ENCODE assay signal across 8 cellular contexts in genomic region chr3:57555738-57556458, GRCh38. TPM values are rescaled to one million over a fixed set of nuclear protein-coding genes. Genes with fewer than 3 reads are reported as not detected.
DNase-seq lines count a peak whose midpoint lies in the region; ATAC-seq and TF ChIP-seq lines count a peak whose summit lies in the region.

TSS of gene PDE12 (plus strand) at chr3:57556274. CDS start at chr3:57556380, 106 bp downstream.

- no peaks in the 10 kb centered on the region for H3K27me3 Mint-ChIP-seq in activated T-helper 2 cell treated with anti-CD3 and anti-CD28 coated beads, Interferon-gamma antibody, Interleukin-2, Interleukin-4, amounts not matched to agents 10 μg/mL and 5 μg/mL and 100 μg/mL, durations not matched to agents 14 hours and 24 hours and 36 hours (ENCODE audit: low read depth)
- no peaks in the 10 kb centered on the region for H3K27me3 Mint-ChIP-seq in natural killer cell treated with Interleukin-12 subunit alpha and Interleukin-12 subunit beta and Interleukin-15 and Interleukin-18, amount 100 ng/mL, for 72 hours

- H3K4me1 Mint-ChIP-seq in activated T-helper 2 cell treated with anti-CD3 and anti-CD28 coated beads, Interferon-gamma antibody, Interleukin-2, Interleukin-4, amounts not matched to agents 10 μg/mL and 5 μg/mL and 100 μg/mL, durations not matched to agents 14 hours and 24 hours and 36 hours (ENCODE audit: low read depth): peaks cover 39% of the 10 kb centered on the region
- H3K4me1 Mint-ChIP-seq in natural killer cell treated with Interleukin-12 subunit alpha and Interleukin-12 subunit beta and Interleukin-15 and Interleukin-18, amount 100 ng/mL, for 72 hours (ENCODE audit: low read depth in 2 of 2): peaks cover 29 to 37% of the 10 kb centered on the region in 2 donors

- H4K20me1 ChIP-seq in GM23248 (ENCODE audit: insufficient read depth): no peaks in the 10 kb centered on the region

- WGBS in GM23248 (ENCODE audit: low coverage in 1 of 2, low lambda C conversion rate in 2 of 2, missing lambda C conversion rate in 2 of 2), 2 experiments: 1 to 2% methylated on average over 54 of the region's 54 CpGs

- H3F3A ChIP-seq in GM23248 (ENCODE audit: insufficient read depth): peaks cover 16% of the 10 kb centered on the region

- no peaks in the 10 kb centered on the region for H3K9me3 ChIP-seq in GM23248 (ENCODE audit: low read depth)
- no peaks in the 10 kb centered on the region for H3K9me3 ChIP-seq in RWPE2 (ENCODE audit: severe bottlenecking)

- peak; percentile 89 for DNase-seq in EH (ENCODE audit: low read depth)
- peak; percentile 96 for DNase-seq in GM23248
- peak; percentile 88 to 95 for DNase-seq in Kasumi-1 (lab: John Stamatoyannopoulos, UW)
- peak; percentile 90 for DNase-seq in RWPE2 (ENCODE audit: low spot score)
- DNase-seq in activated T-helper 2 cell treated with anti-CD3 and anti-CD28 coated beads, Interferon-gamma antibody, Interleukin-2, Interleukin-4, amounts not matched to agents 10 μg/mL and 5 μg/mL and 100 μg/mL, durations not matched to agents 14 hours and 24 hours and 36 hours (ENCODE audit: low spot score): peak; percentile 80
- peak; percentile 91 for DNase-seq in fibroblast of pulmonary artery (ENCODE audit: low read depth)
- DNase-seq in natural killer cell treated with Interleukin-12 subunit alpha and Interleukin-12 subunit beta and Interleukin-15 and Interleukin-18, amount 100 ng/mL, for 72 hours (ENCODE audit: low spot score): peak; percentile 89
- DNase-seq in stimulated activated naive CD4-positive, alpha-beta T cell treated with Interleukin-2 at 50 U/mL for 16 hours (lab: John Stamatoyannopoulos, UW): peak; percentile 83

- H3K9me2 ChIP-seq in GM23248 (ENCODE audit: insufficient read depth): no peaks in the 10 kb centered on the region

- peaks cover 49% of the 10 kb centered on the region for H3K79me2 ChIP-seq in GM23248 (ENCODE audit: insufficient read depth)

- peak within 1 kb of the TSS; percentile 87 for H3K27ac ChIP-seq in GM23248
- peak within 1 kb of the TSS; percentile 53 for H3K27ac ChIP-seq in RWPE2 (ENCODE audit: poor library complexity, severe bottlenecking)

- H3K27me3 ChIP-seq in GM23248 (replicated peaks; ENCODE audit: insufficient read depth) (no peaks in the 10 kb centered on the region), RWPE2 (ENCODE audit: insufficient read depth, poor library complexity, severe bottlenecking) (no peaks in the 10 kb centered on the region)

- peaks cover 11% of the 10 kb centered on the region; the same call in 1 of the 2 replicates for H3K36me3 ChIP-seq in GM23248 (ENCODE audit: low read depth)
- peaks cover 37% of the 10 kb centered on the region for H3K36me3 ChIP-seq in RWPE2 (ENCODE audit: low read depth)

- TF ChIP-seq CTCF in RWPE2 (IDR thresholded peaks at IDR 0.05; ENCODE audit: poor library complexity, severe bottlenecking) (no peak), fibroblast of pulmonary artery (IDR thresholded peaks at IDR 0.05; ENCODE audit: low read length, missing control alignments) (no peak)

- H3K36me3 Mint-ChIP-seq in activated T-helper 2 cell treated with anti-CD3 and anti-CD28 coated beads, Interferon-gamma antibody, Interleukin-2, Interleukin-4, amounts not matched to agents 10 μg/mL and 5 μg/mL and 100 μg/mL, durations not matched to agents 14 hours and 24 hours and 36 hours (ENCODE audit: low read depth): peaks cover 43% of the 10 kb centered on the region
- H3K36me3 Mint-ChIP-seq in natural killer cell treated with Interleukin-12 subunit alpha and Interleukin-12 subunit beta and Interleukin-15 and Interleukin-18, amount 100 ng/mL, for 72 hours: peaks cover 12% of the 10 kb centered on the region

- peak within 1 kb of the TSS; percentile 100 for H3K4me2 ChIP-seq in GM23248 (ENCODE audit: unreplicated experiment)

- peak within 1 kb of the TSS; percentile 88 for H3K4me3 Mint-ChIP-seq in activated T-helper 2 cell treated with anti-CD3 and anti-CD28 coated beads, Interferon-gamma antibody, Interleukin-2, Interleukin-4, amounts not matched to agents 10 μg/mL and 5 μg/mL and 100 μg/mL, durations not matched to agents 14 hours and 24 hours and 36 hours (ENCODE audit: low read depth)
- peak within 1 kb of the TSS; percentile 88 for H3K4me3 Mint-ChIP-seq in natural killer cell treated with Interleukin-12 subunit alpha and Interleukin-12 subunit beta and Interleukin-15 and Interleukin-18, amount 100 ng/mL, for 72 hours

- H3K27ac Mint-ChIP-seq in activated T-helper 2 cell treated with anti-CD3 and anti-CD28 coated beads, Interferon-gamma antibody, Interleukin-2, Interleukin-4, amounts not matched to agents 10 μg/mL and 5 μg/mL and 100 μg/mL, durations not matched to agents 14 hours and 24 hours and 36 hours: peak within 1 kb of the TSS; percentile 98
- peak within 1 kb of the TSS; percentile 96 to 97 for H3K27ac Mint-ChIP-seq in natural killer cell treated with Interleukin-12 subunit alpha and Interleukin-12 subunit beta and Interleukin-15 and Interleukin-18, amount 100 ng/mL, for 72 hours

- no peaks in the 10 kb centered on the region for H3K9me3 Mint-ChIP-seq in activated T-helper 2 cell treated with anti-CD3 and anti-CD28 coated beads, Interferon-gamma antibody, Interleukin-2, Interleukin-4, amounts not matched to agents 10 μg/mL and 5 μg/mL and 100 μg/mL, durations not matched to agents 14 hours and 24 hours and 36 hours
- no peaks in the 10 kb centered on the region for H3K9me3 Mint-ChIP-seq in natural killer cell treated with Interleukin-12 subunit alpha and Interleukin-12 subunit beta and Interleukin-15 and Interleukin-18, amount 100 ng/mL, for 72 hours

- intact Hi-C loops in activated T-helper 2 cell treated with anti-CD3 and anti-CD28 coated beads, Interferon-gamma antibody, Interleukin-2, Interleukin-4, amounts not matched to agents 10 μg/mL and 5 μg/mL and 100 μg/mL, durations not matched to agents 14 hours and 24 hours and 36 hours (cut with micrococcal nuclease): loop anchor here (1.0 to 5.0 kb wide), 4 partner anchors 41 to 384 kb away; partner anchors contain the start of genes ARF4, DENND6A and SLMAP

- H3K9ac ChIP-seq in GM23248: peak within 1 kb of the TSS; percentile 93

- H3K4me3 ChIP-seq in GM23248 (peak within 1 kb of the TSS; percentile 99), RWPE2 (ENCODE audit: severe bottlenecking) (peak within 1 kb of the TSS; percentile 59), fibroblast of pulmonary artery (replicated peaks; ENCODE audit: low read depth, low read length) (peak within 1 kb of the TSS; percentile 86)

- peak within 1 kb of the TSS; percentile 100 for H2AFZ ChIP-seq in GM23248

- in situ Hi-C loops in GM23248 (cut with MboI): no loop called here

- ATAC-seq in RWPE2 (ENCODE audit: low read depth): peak; percentile 80
- peak; percentile 90 to 93 for ATAC-seq in natural killer cell treated with Interleukin-12 subunit alpha and Interleukin-12 subunit beta and Interleukin-15 and Interleukin-18, amount 100 ng/mL, for 72 hours

- peaks cover 27% of the 10 kb centered on the region for H3K4me1 ChIP-seq in GM23248 (ENCODE audit: insufficient read depth)
- H3K4me1 ChIP-seq in RWPE2 (ENCODE audit: insufficient read depth, poor library complexity, severe bottlenecking): peaks cover 18% of the 10 kb centered on the region

RNA-seq across cellular contexts. Expression of gene PDE12, which starts in this region (rescaled TPM):
- total RNA-seq in GM23248 (2014; rRNA removed; shearing (Covaris generic)): 13.8 and 21.4 TPM in 2 replicates
- 14.6 and 15.7 TPM in 2 replicates for polyA plus RNA-seq in GM23248 (2016; fragmentation: Nextera tagmentation; extraction: Ambion mirVana)
- total RNA-seq in activated T-helper 2 cell treated with anti-CD3 and anti-CD28 coated beads, Interferon-gamma antibody, Interleukin-2, Interleukin-4, amounts not matched to agents 10 μg/mL and 5 μg/mL and 100 μg/mL, durations not matched to agents 14 hours and 24 hours and 36 hours: 26.4 and 28.1 TPM in 2 replicates
- 10 to 100 TPM; 29.5 to 30.0 TPM for total RNA-seq in natural killer cell treated with Interleukin-12 subunit alpha and Interleukin-12 subunit beta and Interleukin-15 and Interleukin-18, amount 100 ng/mL, for 72 hours

Comparison
In these comparisons a context has a peak if more than half of its experiments do, and no peak if none do; other contexts are left out.
1. Peak in every context shown above with its lines: DNase-seq, ATAC-seq, H3K4me3 ChIP-seq and H3K27ac ChIP-seq.